Comparison of ENCODE assay signal across 1 cellular context in the genomic region with DNA sequence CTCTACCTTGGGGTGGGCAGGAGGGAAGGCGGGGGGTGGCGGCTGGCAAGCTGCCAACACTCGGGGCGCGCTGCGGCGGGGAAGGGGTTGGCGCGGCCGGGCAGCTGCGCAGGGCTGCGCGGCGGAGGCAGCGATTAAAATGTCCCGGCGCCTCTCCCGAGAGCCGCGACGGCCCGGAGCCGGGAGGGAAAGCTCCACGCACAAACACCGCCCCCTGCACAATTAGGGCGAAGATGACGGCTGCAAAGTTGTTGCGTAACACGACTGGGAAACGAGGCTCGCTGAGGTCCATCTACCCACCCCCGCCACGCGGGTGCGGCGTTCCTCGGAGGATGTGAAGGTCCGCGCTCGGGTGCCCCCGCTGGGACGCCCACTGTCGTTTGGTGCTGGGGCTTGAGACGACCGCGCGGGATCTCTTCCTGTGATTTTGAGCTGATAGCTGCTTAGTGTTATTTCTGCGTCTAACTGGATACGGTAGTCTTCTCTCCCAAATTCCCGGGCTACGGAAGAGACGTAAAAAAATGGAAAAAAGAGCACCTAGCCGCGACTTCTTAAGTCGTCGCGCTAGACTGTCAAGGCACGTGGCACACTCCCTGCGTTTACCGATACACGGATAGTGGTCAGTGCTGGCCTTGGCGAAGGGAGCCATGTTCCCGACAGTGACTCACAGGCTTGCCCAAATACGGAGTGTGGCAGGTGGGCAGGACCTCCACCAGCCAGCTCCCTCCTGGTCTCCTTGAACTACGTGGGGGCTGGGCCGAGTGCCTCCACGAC.
TF ChIP-seq lines count a peak whose summit lies in the region.

No MANE protein-coding gene starts in this region.

TF ChIP-seq in HepG2, 621 proteins besides CTCF, POLR2A, EP300 and RAD21 (continued from another document and continues in another):
- TF ChIP-seq, protein P1, sequence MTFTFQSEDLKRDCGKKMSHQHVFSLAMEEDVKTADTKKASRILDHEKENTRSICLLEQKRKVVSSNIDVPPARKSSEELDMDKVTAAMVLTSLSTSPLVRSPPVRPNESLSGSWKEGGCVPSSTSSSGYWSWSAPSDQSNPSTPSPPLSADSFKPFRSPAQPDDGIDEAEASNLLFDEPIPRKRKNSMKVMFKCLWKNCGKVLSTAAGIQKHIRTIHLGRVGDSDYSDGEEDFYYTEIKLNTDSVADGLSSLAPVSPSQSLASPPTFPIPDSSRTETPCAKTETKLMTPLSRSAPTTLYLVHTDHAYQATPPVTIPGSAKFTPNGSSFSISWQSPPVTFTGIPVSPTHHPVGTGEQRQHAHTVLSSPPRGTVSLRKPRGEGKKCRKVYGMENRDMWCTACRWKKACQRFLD (CRISPR knock-in tag; IDR thresholded peaks at IDR 0.05; ENCODE audit: borderline replicate concordance), result no peak
- no peak for TF ChIP-seq ZBTB34 (CRISPR knock-in tag; IDR thresholded peaks at IDR 0.05)
- TF ChIP-seq SP140L (CRISPR knock-in tag; IDR thresholded peaks at IDR 0.05; ENCODE audit: borderline replicate concordance), result no peak
- no peak; the same call in 1 of the 2 replicates for TF ChIP-seq HMG20B (CRISPR knock-in tag; conservative IDR thresholded peaks at IDR 0.05)
- no peak for TF ChIP-seq IKZF4 (CRISPR knock-in tag; IDR thresholded peaks at IDR 0.05; ENCODE audit: borderline replicate concordance, low read depth, not compliant biosample characterization)
- no peak for TF ChIP-seq STAT5B (CRISPR knock-in tag; IDR thresholded peaks at IDR 0.05)
- 0 out of 2 replicates have a peak, but pooled peaks have one; percentile 13 for TF ChIP-seq ZNF75D (CRISPR knock-in tag; IDR thresholded peaks at IDR 0.05; ENCODE audit: borderline replicate concordance)
- TF ChIP-seq FIP1L1 (IDR thresholded peaks at IDR 0.05; ENCODE audit: borderline replicate concordance, insufficient read depth, low read depth, low read length), result peak; percentile 66; the same call in 1 of the 2 replicates
- TF ChIP-seq, protein P2, sequence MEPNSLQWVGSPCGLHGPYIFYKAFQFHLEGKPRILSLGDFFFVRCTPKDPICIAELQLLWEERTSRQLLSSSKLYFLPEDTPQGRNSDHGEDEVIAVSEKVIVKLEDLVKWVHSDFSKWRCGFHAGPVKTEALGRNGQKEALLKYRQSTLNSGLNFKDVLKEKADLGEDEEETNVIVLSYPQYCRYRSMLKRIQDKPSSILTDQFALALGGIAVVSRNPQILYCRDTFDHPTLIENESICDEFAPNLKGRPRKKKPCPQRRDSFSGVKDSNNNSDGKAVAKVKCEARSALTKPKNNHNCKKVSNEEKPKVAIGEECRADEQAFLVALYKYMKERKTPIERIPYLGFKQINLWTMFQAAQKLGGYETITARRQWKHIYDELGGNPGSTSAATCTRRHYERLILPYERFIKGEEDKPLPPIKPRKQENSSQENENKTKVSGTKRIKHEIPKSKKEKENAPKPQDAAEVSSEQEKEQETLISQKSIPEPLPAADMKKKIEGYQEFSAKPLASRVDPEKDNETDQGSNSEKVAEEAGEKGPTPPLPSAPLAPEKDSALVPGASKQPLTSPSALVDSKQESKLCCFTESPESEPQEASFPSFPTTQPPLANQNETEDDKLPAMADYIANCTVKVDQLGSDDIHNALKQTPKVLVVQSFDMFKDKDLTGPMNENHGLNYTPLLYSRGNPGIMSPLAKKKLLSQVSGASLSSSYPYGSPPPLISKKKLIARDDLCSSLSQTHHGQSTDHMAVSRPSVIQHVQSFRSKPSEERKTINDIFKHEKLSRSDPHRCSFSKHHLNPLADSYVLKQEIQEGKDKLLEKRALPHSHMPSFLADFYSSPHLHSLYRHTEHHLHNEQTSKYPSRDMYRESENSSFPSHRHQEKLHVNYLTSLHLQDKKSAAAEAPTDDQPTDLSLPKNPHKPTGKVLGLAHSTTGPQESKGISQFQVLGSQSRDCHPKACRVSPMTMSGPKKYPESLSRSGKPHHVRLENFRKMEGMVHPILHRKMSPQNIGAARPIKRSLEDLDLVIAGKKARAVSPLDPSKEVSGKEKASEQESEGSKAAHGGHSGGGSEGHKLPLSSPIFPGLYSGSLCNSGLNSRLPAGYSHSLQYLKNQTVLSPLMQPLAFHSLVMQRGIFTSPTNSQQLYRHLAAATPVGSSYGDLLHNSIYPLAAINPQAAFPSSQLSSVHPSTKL (CRISPR knock-in tag; IDR thresholded peaks at IDR 0.05), result peak; percentile 40; the same call in 1 of the 2 replicates
- no peak for TF ChIP-seq ZNF550 (CRISPR knock-in tag; IDR thresholded peaks at IDR 0.05; ENCODE audit: borderline replicate concordance)
- no peak for TF ChIP-seq NFIC (IDR thresholded peaks at IDR 0.05; ENCODE audit: low read length)
- TF ChIP-seq CREB3 (CRISPR knock-in tag; IDR thresholded peaks at IDR 0.05), result no peak
- peak; percentile 95 for TF ChIP-seq KDM5B (CRISPR knock-in tag; IDR thresholded peaks at IDR 0.05; ENCODE audit: borderline replicate concordance)
- no peak for TF ChIP-seq RELA (CRISPR knock-in tag; IDR thresholded peaks at IDR 0.05)
- TF ChIP-seq ZNF619 (CRISPR knock-in tag; IDR thresholded peaks at IDR 0.05), result no peak
- peak; percentile 97 for TF ChIP-seq CEBPB (IDR thresholded peaks at IDR 0.05; ENCODE audit: borderline replicate concordance, low read depth, low read length)
- TF ChIP-seq ZBTB25 (CRISPR knock-in tag; IDR thresholded peaks at IDR 0.05), result 0 out of 2 replicates have a peak, but pooled peaks have one; percentile 29
- TF ChIP-seq, protein P3, sequence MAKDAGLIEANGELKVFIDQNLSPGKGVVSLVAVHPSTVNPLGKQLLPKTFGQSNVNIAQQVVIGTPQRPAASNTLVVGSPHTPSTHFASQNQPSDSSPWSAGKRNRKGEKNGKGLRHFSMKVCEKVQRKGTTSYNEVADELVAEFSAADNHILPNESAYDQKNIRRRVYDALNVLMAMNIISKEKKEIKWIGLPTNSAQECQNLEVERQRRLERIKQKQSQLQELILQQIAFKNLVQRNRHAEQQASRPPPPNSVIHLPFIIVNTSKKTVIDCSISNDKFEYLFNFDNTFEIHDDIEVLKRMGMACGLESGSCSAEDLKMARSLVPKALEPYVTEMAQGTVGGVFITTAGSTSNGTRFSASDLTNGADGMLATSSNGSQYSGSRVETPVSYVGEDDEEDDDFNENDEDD (CRISPR knock-in tag; IDR thresholded peaks at IDR 0.05; ENCODE audit: borderline replicate concordance), result peak; percentile 63; the same call in 1 of the 2 replicates
- TF ChIP-seq ZNF572 (CRISPR knock-in tag; IDR thresholded peaks at IDR 0.05), result 0 out of 2 replicates have a peak, but pooled peaks have one; percentile 14
- TF ChIP-seq ZNF33B (CRISPR knock-in tag; IDR thresholded peaks at IDR 0.05), result no peak
- TF ChIP-seq MTERF4 (CRISPR knock-in tag; IDR thresholded peaks at IDR 0.05), result no peak
- TF ChIP-seq NFE2L1 (CRISPR knock-in tag; IDR thresholded peaks at IDR 0.05; ENCODE audit: borderline replicate concordance), result no peak
- TF ChIP-seq SMARCC2 (IDR thresholded peaks at IDR 0.05), result no peak
- no peak for TF ChIP-seq ZNF143 (CRISPR knock-in tag; IDR thresholded peaks at IDR 0.05)
- peak; percentile 74; the same call in 1 of the 2 replicates for TF ChIP-seq ELF4 (CRISPR knock-in tag; IDR thresholded peaks at IDR 0.05; ENCODE audit: borderline replicate concordance)
- TF ChIP-seq, protein P4, sequence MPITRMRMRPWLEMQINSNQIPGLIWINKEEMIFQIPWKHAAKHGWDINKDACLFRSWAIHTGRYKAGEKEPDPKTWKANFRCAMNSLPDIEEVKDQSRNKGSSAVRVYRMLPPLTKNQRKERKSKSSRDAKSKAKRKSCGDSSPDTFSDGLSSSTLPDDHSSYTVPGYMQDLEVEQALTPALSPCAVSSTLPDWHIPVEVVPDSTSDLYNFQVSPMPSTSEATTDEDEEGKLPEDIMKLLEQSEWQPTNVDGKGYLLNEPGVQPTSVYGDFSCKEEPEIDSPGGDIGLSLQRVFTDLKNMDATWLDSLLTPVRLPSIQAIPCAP (CRISPR knock-in tag; IDR thresholded peaks at IDR 0.05; ENCODE audit: low read depth), result no peak
- no peak for TF ChIP-seq NR2F2 (IDR thresholded peaks at IDR 0.05; ENCODE audit: borderline replicate concordance, low read depth)
- TF ChIP-seq ZNF878 (CRISPR knock-in tag; IDR thresholded peaks at IDR 0.05), result 0 out of 2 replicates have a peak, but pooled peaks have one; percentile 11
- TF ChIP-seq, protein P5, sequence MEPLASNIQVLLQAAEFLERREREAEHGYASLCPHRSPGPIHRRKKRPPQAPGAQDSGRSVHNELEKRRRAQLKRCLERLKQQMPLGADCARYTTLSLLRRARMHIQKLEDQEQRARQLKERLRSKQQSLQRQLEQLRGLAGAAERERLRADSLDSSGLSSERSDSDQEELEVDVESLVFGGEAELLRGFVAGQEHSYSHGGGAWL (CRISPR knock-in tag; IDR thresholded peaks at IDR 0.05), result no peak; the same call in 1 of the 2 replicates
- TF ChIP-seq CCDC6 (CRISPR knock-in tag; IDR thresholded peaks at IDR 0.05), result no peak
- no peak; the same call in 2 of the 3 replicates for TF ChIP-seq MXI1 (IDR thresholded peaks at IDR 0.05; ENCODE audit: borderline replicate concordance, low read depth, low read length)
- TF ChIP-seq TBX2 (CRISPR knock-in tag; IDR thresholded peaks at IDR 0.05; ENCODE audit: borderline replicate concordance), result peak; percentile 81
- peak in 1 of 2 experiments; percentile 56; a peak in 1 of 4 replicates for TF ChIP-seq KLF16 (CRISPR knock-in tag; IDR thresholded peaks at IDR 0.05)
- TF ChIP-seq, protein P6, sequence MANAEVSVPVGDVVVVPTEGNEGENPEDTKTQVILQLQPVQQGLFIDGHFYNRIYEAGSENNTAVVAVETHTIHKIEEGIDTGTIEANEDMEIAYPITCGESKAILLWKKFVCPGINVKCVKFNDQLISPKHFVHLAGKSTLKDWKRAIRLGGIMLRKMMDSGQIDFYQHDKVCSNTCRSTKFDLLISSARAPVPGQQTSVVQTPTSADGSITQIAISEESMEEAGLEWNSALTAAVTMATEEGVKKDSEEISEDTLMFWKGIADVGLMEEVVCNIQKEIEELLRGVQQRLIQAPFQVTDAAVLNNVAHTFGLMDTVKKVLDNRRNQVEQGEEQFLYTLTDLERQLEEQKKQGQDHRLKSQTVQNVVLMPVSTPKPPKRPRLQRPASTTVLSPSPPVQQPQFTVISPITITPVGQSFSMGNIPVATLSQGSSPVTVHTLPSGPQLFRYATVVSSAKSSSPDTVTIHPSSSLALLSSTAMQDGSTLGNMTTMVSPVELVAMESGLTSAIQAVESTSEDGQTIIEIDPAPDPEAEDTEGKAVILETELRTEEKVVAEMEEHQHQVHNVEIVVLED (CRISPR knock-in tag; IDR thresholded peaks at IDR 0.05; ENCODE audit: borderline replicate concordance), result peak; percentile 40; the same call in 1 of the 2 replicates
- no peak for TF ChIP-seq ZNF589 (CRISPR knock-in tag; conservative IDR thresholded peaks at IDR 0.05)
- TF ChIP-seq, protein P7, sequence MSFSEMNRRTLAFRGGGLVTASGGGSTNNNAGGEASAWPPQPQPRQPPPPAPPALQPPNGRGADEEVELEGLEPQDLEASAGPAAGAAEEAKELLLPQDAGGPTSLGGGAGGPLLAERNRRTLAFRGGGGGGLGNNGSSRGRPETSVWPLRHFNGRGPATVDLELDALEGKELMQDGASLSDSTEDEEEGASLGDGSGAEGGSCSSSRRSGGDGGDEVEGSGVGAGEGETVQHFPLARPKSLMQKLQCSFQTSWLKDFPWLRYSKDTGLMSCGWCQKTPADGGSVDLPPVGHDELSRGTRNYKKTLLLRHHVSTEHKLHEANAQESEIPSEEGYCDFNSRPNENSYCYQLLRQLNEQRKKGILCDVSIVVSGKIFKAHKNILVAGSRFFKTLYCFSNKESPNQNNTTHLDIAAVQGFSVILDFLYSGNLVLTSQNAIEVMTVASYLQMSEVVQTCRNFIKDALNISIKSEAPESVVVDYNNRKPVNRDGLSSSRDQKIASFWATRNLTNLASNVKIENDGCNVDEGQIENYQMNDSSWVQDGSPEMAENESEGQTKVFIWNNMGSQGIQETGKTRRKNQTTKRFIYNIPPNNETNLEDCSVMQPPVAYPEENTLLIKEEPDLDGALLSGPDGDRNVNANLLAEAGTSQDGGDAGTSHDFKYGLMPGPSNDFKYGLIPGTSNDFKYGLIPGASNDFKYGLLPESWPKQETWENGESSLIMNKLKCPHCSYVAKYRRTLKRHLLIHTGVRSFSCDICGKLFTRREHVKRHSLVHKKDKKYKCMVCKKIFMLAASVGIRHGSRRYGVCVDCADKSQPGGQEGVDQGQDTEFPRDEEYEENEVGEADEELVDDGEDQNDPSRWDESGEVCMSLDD (CRISPR knock-in tag; IDR thresholded peaks at IDR 0.05; ENCODE audit: borderline replicate concordance), result no peak; the same call in 1 of the 2 replicates
- no peak for TF ChIP-seq ZFP1 (CRISPR knock-in tag; IDR thresholded peaks at IDR 0.05)
- peak; percentile 68 for TF ChIP-seq ZNF709 (CRISPR knock-in tag; IDR thresholded peaks at IDR 0.05)
